Comparison of ENCODE assay signal across 38 cellular contexts in the genomic region with DNA sequence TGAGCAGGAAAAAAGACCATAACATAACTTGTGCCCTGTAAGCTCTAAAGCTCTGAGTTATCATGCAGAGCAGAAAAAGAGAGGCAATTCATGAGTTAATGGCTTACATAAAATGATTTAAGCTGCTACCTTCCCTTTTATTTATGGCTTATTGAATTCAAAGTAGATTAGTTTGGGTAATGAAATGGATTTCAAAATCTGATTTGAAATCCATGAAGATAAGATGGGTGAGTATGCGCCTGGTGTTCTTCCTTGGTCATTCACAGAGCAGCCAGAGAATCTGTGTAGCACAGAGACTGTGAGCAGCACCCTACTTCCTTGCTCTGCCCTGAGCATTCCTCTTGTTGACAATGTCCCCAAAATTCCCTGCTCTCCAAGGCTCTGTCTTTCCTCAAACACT.
"Had no signal": no experiment of that assay in that cellular context is flagged by ENCODE, and none has a peak within 500 bp of the region (broad histone marks: within the 10 kb centered on the region; RNA-seq: fewer than 3 reads in every experiment).

No MANE protein-coding gene starts in this region.

- H3K36me3 Mint-ChIP-seq: activated naive CD4-positive, alpha-beta T cell treated with anti-CD3 and anti-CD28 coated beads, Interleukin-2, amount 10 ng/mL, durations not matched to agents 7 days and 5 days; activated naive CD4-positive, alpha-beta T cell treated with anti-CD3 and anti-CD28 coated beads, Interleukin-2, amount 50 U/mL, for 24 hours; activated naive CD4-positive, alpha-beta T cell treated with anti-CD3 and anti-CD28 coated beads, Interleukin-2, amount 50 U/mL, for 72 hours; activated naive CD8-positive, alpha-beta T cell; activated naive CD8-positive, alpha-beta T cell treated with anti-CD3 and anti-CD28 coated beads for 36 hours; activated naive CD8-positive, alpha-beta T cell treated with anti-CD3 and anti-CD28 coated beads, Interleukin-2, amount 10 ng/mL, durations not matched to agents 7 days and 5 days; brain had no signal

- H3K36me3 ChIP-seq: adrenal gland, ascending aorta, brain microvascular endothelial cell, breast epithelium, cardiac muscle cell had no signal

- DNase-seq: activated effector memory CD4-positive, alpha-beta T cell treated with anti-CD3 and anti-CD28 coated beads, Interleukin-2, amount 50 U/mL, for 16 hours; activated effector memory CD4-positive, alpha-beta T cell treated with Interleukin-2 at 50 U/mL for 16 hours; activated gamma-delta T cell; activated gamma-delta T cell treated with Interleukin-2 at 50 U/mL for 16 hours; activated naive CD4-positive, alpha-beta T cell; activated naive CD4-positive, alpha-beta T cell treated with anti-CD3 and anti-CD28 coated beads for 36 hours; activated naive CD4-positive, alpha-beta T cell treated with anti-CD3 and anti-CD28 coated beads, Interleukin-2, amount 10 ng/mL, durations not matched to agents 7 days and 5 days; activated naive CD4-positive, alpha-beta T cell treated with anti-CD3 and anti-CD28 coated beads, Interleukin-2, amount 50 U/mL, for 16 hours; activated naive CD4-positive, alpha-beta T cell treated with Interleukin-2 at 50 U/mL for 16 hours; activated naive CD8-positive, alpha-beta T cell treated with anti-CD3 and anti-CD28 coated beads for 36 hours; activated naive CD8-positive, alpha-beta T cell treated with anti-CD3 and anti-CD28 coated beads, Interleukin-2, amount 10 ng/mL, durations not matched to agents 7 days and 5 days; activated naive CD8-positive, alpha-beta T cell treated with anti-CD3 and anti-CD28 coated beads, Interleukin-2, amount 50 U/mL, for 24 hours; activated T-cell treated with anti-CD3 and anti-CD28 coated beads, Interleukin-2, amount 50 U/mL, for 1 hour; activated T-cell treated with anti-CD3 and anti-CD28 coated beads, Interleukin-2, amount 50 U/mL, for 24 hours; activated T-cell treated with anti-CD3 and anti-CD28 coated beads, Interleukin-2, amount 50 U/mL, for 4 hours; activated T-cell treated with anti-CD3 and anti-CD28 coated beads, Interleukin-2, amount 50 U/mL, for 48 hours; activated T-cell treated with anti-CD3 and anti-CD28 coated beads, Interleukin-2, amount 50 U/mL, for 72 hours; adrenal gland; amniotic stem cell; amygdala; anterior cingulate cortex; aorta; body of pancreas; brain microvascular endothelial cell; caudate nucleus; central memory CD4-positive, alpha-beta T cell; cerebellar nuclear complex had no signal

- H3K4me3 ChIP-seq: adrenal gland, ascending aorta, body of pancreas, breast epithelium, cardiac muscle cell had no signal

- H3K9me3 Mint-ChIP-seq: activated naive CD4-positive, alpha-beta T cell treated with anti-CD3 and anti-CD28 coated beads for 36 hours; activated naive CD4-positive, alpha-beta T cell treated with anti-CD3 and anti-CD28 coated beads, Interleukin-2, amount 10 ng/mL, durations not matched to agents 7 days and 5 days; activated naive CD4-positive, alpha-beta T cell treated with anti-CD3 and anti-CD28 coated beads, Interleukin-2, amount 50 U/mL, for 24 hours; activated naive CD4-positive, alpha-beta T cell treated with anti-CD3 and anti-CD28 coated beads, Interleukin-2, amount 50 U/mL, for 72 hours; activated naive CD8-positive, alpha-beta T cell treated with anti-CD3 and anti-CD28 coated beads for 36 hours; activated naive CD8-positive, alpha-beta T cell treated with anti-CD3 and anti-CD28 coated beads, Interleukin-2, amount 10 ng/mL, durations not matched to agents 7 days and 5 days; activated naive CD8-positive, alpha-beta T cell treated with anti-CD3 and anti-CD28 coated beads, Interleukin-2, amount 50 U/mL, for 24 hours; activated T-cell treated with anti-CD3 and anti-CD28 coated beads, Interleukin-2, amount 50 U/mL, for 24 hours; activated T-helper 1 cell treated with anti-CD3 and anti-CD28 coated beads, Interleukin-12 subunit alpha, Interleukin-12 subunit beta, Interleukin-2, Interleukin-4 antibody, amounts not matched to agents 30 ng/mL and 10 ng/mL and 1 ng/mL, durations not matched to agents 14 hours and 24 hours and 36 hours; activated T-helper 17 cell treated with anti-CD3 and anti-CD28 coated beads, Interleukin-2, amount 50 U/mL, for 72 hours; activated T-helper 2 cell treated with anti-CD3 and anti-CD28 coated beads, Interferon-gamma antibody, Interleukin-2, Interleukin-4, amounts not matched to agents 10 μg/mL and 5 μg/mL and 100 μg/mL, durations not matched to agents 14 hours and 24 hours and 36 hours; brain; central memory CD8-positive, alpha-beta T cell had no signal

- H3K27me3 ChIP-seq: adrenal gland, ascending aorta, body of pancreas, brain microvascular endothelial cell, breast epithelium, cardiac muscle cell had no signal

- H3K27ac Mint-ChIP-seq: activated naive CD4-positive, alpha-beta T cell treated with anti-CD3 and anti-CD28 coated beads for 36 hours; activated naive CD4-positive, alpha-beta T cell treated with anti-CD3 and anti-CD28 coated beads, Interleukin-2, amount 10 ng/mL, durations not matched to agents 7 days and 5 days; activated naive CD4-positive, alpha-beta T cell treated with anti-CD3 and anti-CD28 coated beads, Interleukin-2, amount 50 U/mL, for 24 hours; activated naive CD4-positive, alpha-beta T cell treated with anti-CD3 and anti-CD28 coated beads, Interleukin-2, amount 50 U/mL, for 72 hours; activated naive CD8-positive, alpha-beta T cell; activated naive CD8-positive, alpha-beta T cell treated with anti-CD3 and anti-CD28 coated beads for 36 hours; activated naive CD8-positive, alpha-beta T cell treated with anti-CD3 and anti-CD28 coated beads, Interleukin-2, amount 10 ng/mL, durations not matched to agents 7 days and 5 days; activated naive CD8-positive, alpha-beta T cell treated with anti-CD3 and anti-CD28 coated beads, Interleukin-2, amount 50 U/mL, for 24 hours; activated T-cell treated with anti-CD3 and anti-CD28 coated beads, Interleukin-2, amount 50 U/mL, for 24 hours; activated T-cell treated with anti-CD3 and anti-CD28 coated beads, Interleukin-2, amount 50 U/mL, for 72 hours; activated T-helper 1 cell treated with anti-CD3 and anti-CD28 coated beads, Interleukin-12 subunit alpha, Interleukin-12 subunit beta, Interleukin-2, Interleukin-4 antibody, amounts not matched to agents 30 ng/mL and 10 ng/mL and 1 ng/mL, durations not matched to agents 14 hours and 24 hours and 36 hours; activated T-helper 17 cell treated with anti-CD3 and anti-CD28 coated beads, Interleukin-2, amount 50 U/mL, for 72 hours; activated T-helper 2 cell treated with anti-CD3 and anti-CD28 coated beads, Interferon-gamma antibody, Interleukin-2, Interleukin-4, amounts not matched to agents 10 μg/mL and 5 μg/mL and 100 μg/mL, durations not matched to agents 14 hours and 24 hours and 36 hours had no signal

- H3K9me3 ChIP-seq: adrenal gland, ascending aorta, body of pancreas, breast epithelium had no signal

- H3K27ac ChIP-seq: adrenal gland, ascending aorta, body of pancreas, brain microvascular endothelial cell, breast epithelium, cardiac muscle cell had no signal

- H3K4me1 ChIP-seq: ascending aorta, body of pancreas, breast epithelium had no signal

- H3K4me3 Mint-ChIP-seq: activated naive CD4-positive, alpha-beta T cell treated with anti-CD3 and anti-CD28 coated beads for 36 hours; activated naive CD4-positive, alpha-beta T cell treated with anti-CD3 and anti-CD28 coated beads, Interleukin-2, amount 10 ng/mL, durations not matched to agents 7 days and 5 days; activated naive CD4-positive, alpha-beta T cell treated with anti-CD3 and anti-CD28 coated beads, Interleukin-2, amount 50 U/mL, for 24 hours; activated naive CD8-positive, alpha-beta T cell; activated naive CD8-positive, alpha-beta T cell treated with anti-CD3 and anti-CD28 coated beads for 36 hours; activated naive CD8-positive, alpha-beta T cell treated with anti-CD3 and anti-CD28 coated beads, Interleukin-2, amount 10 ng/mL, durations not matched to agents 7 days and 5 days; activated naive CD8-positive, alpha-beta T cell treated with anti-CD3 and anti-CD28 coated beads, Interleukin-2, amount 50 U/mL, for 24 hours; activated T-cell treated with anti-CD3 and anti-CD28 coated beads, Interleukin-2, amount 50 U/mL, for 24 hours; activated T-cell treated with anti-CD3 and anti-CD28 coated beads, Interleukin-2, amount 50 U/mL, for 4 hours; activated T-cell treated with anti-CD3 and anti-CD28 coated beads, Interleukin-2, amount 50 U/mL, for 72 hours; activated T-helper 1 cell treated with anti-CD3 and anti-CD28 coated beads, Interleukin-12 subunit alpha, Interleukin-12 subunit beta, Interleukin-2, Interleukin-4 antibody, amounts not matched to agents 30 ng/mL and 10 ng/mL and 1 ng/mL, durations not matched to agents 14 hours and 24 hours and 36 hours; activated T-helper 17 cell treated with anti-CD3 and anti-CD28 coated beads, Interleukin-2, amount 50 U/mL, for 72 hours; brain; central memory CD8-positive, alpha-beta T cell had no signal

- ATAC-seq: activated naive CD4-positive, alpha-beta T cell treated with anti-CD3 and anti-CD28 coated beads, Interleukin-2, amount 50 U/mL, for 72 hours; activated naive CD8-positive, alpha-beta T cell treated with anti-CD3 and anti-CD28 coated beads, Interleukin-2, amount 50 U/mL, for 24 hours; activated T-cell treated with anti-CD3 and anti-CD28 coated beads, Interleukin-2, amount 50 U/mL, for 4 hours; activated T-cell treated with anti-CD3 and anti-CD28 coated beads, Interleukin-2, amount 50 U/mL, for 72 hours; activated T-helper 17 cell treated with anti-CD3 and anti-CD28 coated beads, Interleukin-2, amount 50 U/mL, for 72 hours; body of pancreas had no signal

- H3K4me1 Mint-ChIP-seq: activated naive CD4-positive, alpha-beta T cell treated with anti-CD3 and anti-CD28 coated beads, Interleukin-2, amount 10 ng/mL, durations not matched to agents 7 days and 5 days; activated naive CD4-positive, alpha-beta T cell treated with anti-CD3 and anti-CD28 coated beads, Interleukin-2, amount 50 U/mL, for 24 hours; activated naive CD8-positive, alpha-beta T cell treated with anti-CD3 and anti-CD28 coated beads for 36 hours; activated naive CD8-positive, alpha-beta T cell treated with anti-CD3 and anti-CD28 coated beads, Interleukin-2, amount 10 ng/mL, durations not matched to agents 7 days and 5 days; activated naive CD8-positive, alpha-beta T cell treated with anti-CD3 and anti-CD28 coated beads, Interleukin-2, amount 50 U/mL, for 24 hours; activated T-helper 17 cell treated with anti-CD3 and anti-CD28 coated beads, Interleukin-2, amount 50 U/mL, for 72 hours; central memory CD8-positive, alpha-beta T cell had no signal
